1 cellular context compared by ENCODE assay signal in the genomic region with DNA sequence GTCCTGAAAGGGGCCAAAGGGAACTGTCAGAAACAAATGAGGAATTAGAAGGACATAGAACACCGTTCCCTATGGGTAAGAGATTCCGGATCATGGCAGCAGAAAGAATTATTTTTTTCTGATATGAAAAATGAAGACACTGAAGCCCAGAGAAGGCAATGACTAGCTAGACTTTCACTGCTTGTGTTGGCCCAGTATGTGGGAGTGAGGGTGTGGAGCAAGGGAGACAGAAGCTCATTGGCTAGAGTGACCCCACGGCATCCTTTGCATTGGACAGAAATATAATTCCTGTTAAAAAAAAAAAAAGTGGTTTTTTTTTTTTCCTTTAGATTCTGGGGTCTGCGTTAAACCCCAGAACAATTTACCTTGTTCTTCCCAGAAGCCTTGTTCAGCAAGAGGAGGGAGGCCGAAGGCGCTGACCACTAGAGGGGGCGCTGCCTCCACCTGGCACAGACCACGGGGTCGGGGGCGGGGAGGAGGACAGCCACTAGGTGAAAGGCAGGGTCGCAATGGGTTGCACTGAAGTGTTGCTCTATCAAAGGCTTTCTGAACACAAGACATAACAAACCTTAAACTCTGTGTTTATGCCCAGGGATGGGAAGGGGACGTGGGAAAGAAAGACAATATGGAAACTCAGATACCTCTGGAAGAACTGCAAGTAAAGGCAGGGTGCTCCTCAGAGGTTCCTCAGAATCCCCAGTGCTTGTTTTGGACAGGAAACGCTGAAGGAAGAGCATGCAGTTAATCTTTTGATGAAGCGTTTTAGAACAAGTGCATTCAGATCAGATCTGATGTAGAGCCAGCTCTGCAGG.
TF ChIP-seq lines count a peak whose summit lies in the region.

No MANE protein-coding gene starts in this region.

TF ChIP-seq in HepG2, 621 proteins besides CTCF, POLR2A, EP300 and RAD21 (continued from another document):
- TF ChIP-seq, protein P1, sequence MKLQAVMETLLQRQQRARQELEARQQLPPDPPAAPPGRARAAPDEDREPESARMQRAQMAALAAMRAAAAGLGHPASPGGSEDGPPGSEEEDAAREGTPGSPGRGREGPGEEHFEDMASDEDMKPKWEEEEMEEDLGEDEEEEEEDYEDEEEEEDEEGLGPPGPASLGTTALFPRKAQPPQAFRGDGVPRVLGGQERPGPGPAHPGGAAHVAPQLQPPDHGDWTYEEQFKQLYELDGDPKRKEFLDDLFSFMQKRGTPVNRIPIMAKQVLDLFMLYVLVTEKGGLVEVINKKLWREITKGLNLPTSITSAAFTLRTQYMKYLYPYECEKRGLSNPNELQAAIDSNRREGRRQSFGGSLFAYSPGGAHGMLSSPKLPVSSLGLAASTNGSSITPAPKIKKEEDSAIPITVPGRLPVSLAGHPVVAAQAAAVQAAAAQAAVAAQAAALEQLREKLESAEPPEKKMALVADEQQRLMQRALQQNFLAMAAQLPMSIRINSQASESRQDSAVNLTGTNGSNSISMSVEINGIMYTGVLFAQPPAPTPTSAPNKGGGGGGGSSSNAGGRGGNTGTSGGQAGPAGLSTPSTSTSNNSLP (IDR thresholded peaks at IDR 0.05; ENCODE audit: low read depth, low read length): no peak
- TF ChIP-seq JUND (CRISPR knock-in tag; IDR thresholded peaks at IDR 0.05) (no peak), EHMT2 (IDR thresholded peaks at IDR 0.05; ENCODE audit: borderline replicate concordance, low read depth, low read length) (no peak), ZFP41 (CRISPR knock-in tag; IDR thresholded peaks at IDR 0.05; ENCODE audit: borderline replicate concordance) (no peak), HNF1B (CRISPR knock-in tag; IDR thresholded peaks at IDR 0.05) (0 out of 2 replicates have a peak, but pooled peaks have one; percentile 23), SAP130 (CRISPR knock-in tag; IDR thresholded peaks at IDR 0.05; ENCODE audit: low read depth) (no peak), NFRKB (IDR thresholded peaks at IDR 0.05) (no peak), RXRB (CRISPR knock-in tag; IDR thresholded peaks at IDR 0.05; ENCODE audit: borderline replicate concordance) (0 out of 2 replicates have a peak, but pooled peaks have one; percentile 7), IRX3 (CRISPR knock-in tag; IDR thresholded peaks at IDR 0.05; ENCODE audit: borderline replicate concordance, low read depth) (no peak), ZNF691 (CRISPR knock-in tag; IDR thresholded peaks at IDR 0.05; ENCODE audit: borderline replicate concordance, low read depth) (no peak), ZNF468 (CRISPR knock-in tag; IDR thresholded peaks at IDR 0.05) (no peak), FOXA3 (CRISPR knock-in tag; IDR thresholded peaks at IDR 0.05) (no peak), MIER2 (CRISPR knock-in tag; IDR thresholded peaks at IDR 0.05) (no peak), E2F1 (CRISPR knock-in tag; IDR thresholded peaks at IDR 0.05) (no peak), KDM6A (CRISPR knock-in tag; IDR thresholded peaks at IDR 0.05; ENCODE audit: low read depth) (no peak), NR1H2 (CRISPR knock-in tag; IDR thresholded peaks at IDR 0.05; ENCODE audit: borderline replicate concordance, low read depth) (no peak), CEBPG (CRISPR knock-in tag; IDR thresholded peaks at IDR 0.05) (no peak), ZNF337 (CRISPR knock-in tag; IDR thresholded peaks at IDR 0.05; ENCODE audit: borderline replicate concordance, low read depth) (no peak), RXRA (CRISPR knock-in tag; IDR thresholded peaks at IDR 0.05) (no peak), TOPORS (CRISPR knock-in tag; IDR thresholded peaks at IDR 0.05) (no peak), HOXA5 (CRISPR knock-in tag; IDR thresholded peaks at IDR 0.05) (no peak), MED8 (CRISPR knock-in tag; IDR thresholded peaks at IDR 0.05; ENCODE audit: insufficient replicate concordance) (no peak), KLF13 (CRISPR knock-in tag; IDR thresholded peaks at IDR 0.05) (no peak), ZNF792 (CRISPR knock-in tag; IDR thresholded peaks at IDR 0.05) (no peak), ZNF7 (CRISPR knock-in tag; IDR thresholded peaks at IDR 0.05) (no peak), MED13 (CRISPR knock-in tag; IDR thresholded peaks at IDR 0.05) (no peak), SMC3 (IDR thresholded peaks at IDR 0.05; ENCODE audit: low read length) (peak; percentile 33; the same call in 1 of the 2 replicates), ZNF207 (IDR thresholded peaks at IDR 0.05; ENCODE audit: borderline replicate concordance) (no peak)
- TF ChIP-seq, protein P2, sequence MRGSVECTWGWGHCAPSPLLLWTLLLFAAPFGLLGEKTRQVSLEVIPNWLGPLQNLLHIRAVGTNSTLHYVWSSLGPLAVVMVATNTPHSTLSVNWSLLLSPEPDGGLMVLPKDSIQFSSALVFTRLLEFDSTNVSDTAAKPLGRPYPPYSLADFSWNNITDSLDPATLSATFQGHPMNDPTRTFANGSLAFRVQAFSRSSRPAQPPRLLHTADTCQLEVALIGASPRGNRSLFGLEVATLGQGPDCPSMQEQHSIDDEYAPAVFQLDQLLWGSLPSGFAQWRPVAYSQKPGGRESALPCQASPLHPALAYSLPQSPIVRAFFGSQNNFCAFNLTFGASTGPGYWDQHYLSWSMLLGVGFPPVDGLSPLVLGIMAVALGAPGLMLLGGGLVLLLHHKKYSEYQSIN (CRISPR knock-in tag; IDR thresholded peaks at IDR 0.05; ENCODE audit: borderline replicate concordance): no peak
- TF ChIP-seq, protein P3, sequence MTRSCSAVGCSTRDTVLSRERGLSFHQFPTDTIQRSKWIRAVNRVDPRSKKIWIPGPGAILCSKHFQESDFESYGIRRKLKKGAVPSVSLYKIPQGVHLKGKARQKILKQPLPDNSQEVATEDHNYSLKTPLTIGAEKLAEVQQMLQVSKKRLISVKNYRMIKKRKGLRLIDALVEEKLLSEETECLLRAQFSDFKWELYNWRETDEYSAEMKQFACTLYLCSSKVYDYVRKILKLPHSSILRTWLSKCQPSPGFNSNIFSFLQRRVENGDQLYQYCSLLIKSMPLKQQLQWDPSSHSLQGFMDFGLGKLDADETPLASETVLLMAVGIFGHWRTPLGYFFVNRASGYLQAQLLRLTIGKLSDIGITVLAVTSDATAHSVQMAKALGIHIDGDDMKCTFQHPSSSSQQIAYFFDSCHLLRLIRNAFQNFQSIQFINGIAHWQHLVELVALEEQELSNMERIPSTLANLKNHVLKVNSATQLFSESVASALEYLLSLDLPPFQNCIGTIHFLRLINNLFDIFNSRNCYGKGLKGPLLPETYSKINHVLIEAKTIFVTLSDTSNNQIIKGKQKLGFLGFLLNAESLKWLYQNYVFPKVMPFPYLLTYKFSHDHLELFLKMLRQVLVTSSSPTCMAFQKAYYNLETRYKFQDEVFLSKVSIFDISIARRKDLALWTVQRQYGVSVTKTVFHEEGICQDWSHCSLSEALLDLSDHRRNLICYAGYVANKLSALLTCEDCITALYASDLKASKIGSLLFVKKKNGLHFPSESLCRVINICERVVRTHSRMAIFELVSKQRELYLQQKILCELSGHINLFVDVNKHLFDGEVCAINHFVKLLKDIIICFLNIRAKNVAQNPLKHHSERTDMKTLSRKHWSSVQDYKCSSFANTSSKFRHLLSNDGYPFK (CRISPR knock-in tag; IDR thresholded peaks at IDR 0.05; ENCODE audit: borderline replicate concordance): no peak
- TF ChIP-seq, protein P4, sequence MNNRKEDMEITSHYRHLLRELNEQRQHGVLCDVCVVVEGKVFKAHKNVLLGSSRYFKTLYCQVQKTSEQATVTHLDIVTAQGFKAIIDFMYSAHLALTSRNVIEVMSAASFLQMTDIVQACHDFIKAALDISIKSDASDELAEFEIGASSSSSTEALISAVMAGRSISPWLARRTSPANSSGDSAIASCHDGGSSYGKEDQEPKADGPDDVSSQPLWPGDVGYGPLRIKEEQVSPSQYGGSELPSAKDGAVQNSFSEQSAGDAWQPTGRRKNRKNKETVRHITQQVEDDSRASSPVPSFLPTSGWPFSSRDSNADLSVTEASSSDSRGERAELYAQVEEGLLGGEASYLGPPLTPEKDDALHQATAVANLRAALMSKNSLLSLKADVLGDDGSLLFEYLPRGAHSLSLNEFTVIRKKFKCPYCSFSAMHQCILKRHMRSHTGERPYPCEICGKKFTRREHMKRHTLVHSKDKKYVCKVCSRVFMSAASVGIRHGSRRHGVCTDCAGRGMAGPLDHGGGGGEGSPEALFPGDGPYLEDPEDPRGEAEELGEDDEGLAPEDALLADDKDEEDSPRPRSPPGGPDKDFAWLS (CRISPR knock-in tag; IDR thresholded peaks at IDR 0.05; ENCODE audit: borderline replicate concordance): no peak
- TF ChIP-seq, protein P5, sequence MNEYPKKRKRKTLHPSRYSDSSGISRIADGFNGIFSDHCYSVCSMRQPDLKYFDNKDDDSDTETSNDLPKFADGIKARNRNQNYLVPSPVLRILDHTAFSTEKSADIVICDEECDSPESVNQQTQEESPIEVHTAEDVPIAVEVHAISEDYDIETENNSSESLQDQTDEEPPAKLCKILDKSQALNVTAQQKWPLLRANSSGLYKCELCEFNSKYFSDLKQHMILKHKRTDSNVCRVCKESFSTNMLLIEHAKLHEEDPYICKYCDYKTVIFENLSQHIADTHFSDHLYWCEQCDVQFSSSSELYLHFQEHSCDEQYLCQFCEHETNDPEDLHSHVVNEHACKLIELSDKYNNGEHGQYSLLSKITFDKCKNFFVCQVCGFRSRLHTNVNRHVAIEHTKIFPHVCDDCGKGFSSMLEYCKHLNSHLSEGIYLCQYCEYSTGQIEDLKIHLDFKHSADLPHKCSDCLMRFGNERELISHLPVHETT (CRISPR knock-in tag; conservative IDR thresholded peaks at IDR 0.05): no peak
- TF ChIP-seq, protein P6, sequence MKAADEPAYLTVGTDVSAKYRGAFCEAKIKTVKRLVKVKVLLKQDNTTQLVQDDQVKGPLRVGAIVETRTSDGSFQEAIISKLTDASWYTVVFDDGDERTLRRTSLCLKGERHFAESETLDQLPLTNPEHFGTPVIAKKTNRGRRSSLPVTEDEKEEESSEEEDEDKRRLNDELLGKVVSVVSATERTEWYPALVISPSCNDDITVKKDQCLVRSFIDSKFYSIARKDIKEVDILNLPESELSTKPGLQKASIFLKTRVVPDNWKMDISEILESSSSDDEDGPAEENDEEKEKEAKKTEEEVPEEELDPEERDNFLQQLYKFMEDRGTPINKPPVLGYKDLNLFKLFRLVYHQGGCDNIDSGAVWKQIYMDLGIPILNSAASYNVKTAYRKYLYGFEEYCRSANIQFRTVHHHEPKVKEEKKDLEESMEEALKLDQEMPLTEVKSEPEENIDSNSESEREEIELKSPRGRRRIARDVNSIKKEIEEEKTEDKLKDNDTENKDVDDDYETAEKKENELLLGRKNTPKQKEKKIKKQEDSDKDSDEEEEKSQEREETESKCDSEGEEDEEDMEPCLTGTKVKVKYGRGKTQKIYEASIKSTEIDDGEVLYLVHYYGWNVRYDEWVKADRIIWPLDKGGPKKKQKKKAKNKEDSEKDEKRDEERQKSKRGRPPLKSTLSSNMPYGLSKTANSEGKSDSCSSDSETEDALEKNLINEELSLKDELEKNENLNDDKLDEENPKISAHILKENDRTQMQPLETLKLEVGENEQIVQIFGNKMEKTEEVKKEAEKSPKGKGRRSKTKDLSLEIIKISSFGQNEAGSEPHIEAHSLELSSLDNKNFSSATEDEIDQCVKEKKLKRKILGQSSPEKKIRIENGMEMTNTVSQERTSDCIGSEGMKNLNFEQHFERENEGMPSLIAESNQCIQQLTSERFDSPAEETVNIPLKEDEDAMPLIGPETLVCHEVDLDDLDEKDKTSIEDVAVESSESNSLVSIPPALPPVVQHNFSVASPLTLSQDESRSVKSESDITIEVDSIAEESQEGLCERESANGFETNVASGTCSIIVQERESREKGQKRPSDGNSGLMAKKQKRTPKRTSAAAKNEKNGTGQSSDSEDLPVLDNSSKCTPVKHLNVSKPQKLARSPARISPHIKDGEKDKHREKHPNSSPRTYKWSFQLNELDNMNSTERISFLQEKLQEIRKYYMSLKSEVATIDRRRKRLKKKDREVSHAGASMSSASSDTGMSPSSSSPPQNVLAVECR (CRISPR knock-in tag; IDR thresholded peaks at IDR 0.05; ENCODE audit: borderline replicate concordance): no peak
